20 cellular contexts compared by ENCODE assay signal in the genomic region with DNA sequence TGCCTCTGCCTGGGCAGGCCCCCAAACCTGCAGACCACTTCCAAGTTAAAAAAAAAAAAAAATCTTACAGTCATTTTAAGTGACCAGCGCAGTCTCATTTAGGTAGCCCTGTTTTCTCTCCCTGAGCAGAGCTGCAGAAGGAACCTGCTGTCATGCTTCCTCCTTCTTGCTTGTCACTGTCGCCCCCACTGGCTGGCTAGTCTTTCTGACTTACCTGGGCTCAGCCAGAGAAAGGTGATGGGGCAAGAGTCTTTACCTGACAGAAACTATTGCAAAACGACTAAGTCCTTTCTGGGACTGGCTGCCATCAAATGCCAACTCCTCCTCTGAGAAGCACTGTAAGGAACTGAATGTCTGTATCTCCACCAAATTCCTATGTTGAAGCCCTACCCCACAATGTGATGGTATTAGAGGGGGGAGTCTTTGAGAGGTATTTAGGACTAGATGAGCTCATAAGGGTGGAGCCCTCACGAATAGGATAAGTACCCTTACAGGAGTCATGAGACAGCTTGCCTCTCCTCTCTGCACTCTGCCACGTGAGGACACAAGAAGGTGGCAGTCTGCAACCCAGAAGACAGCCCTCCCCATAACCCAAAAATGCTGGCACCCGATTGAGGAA. TPM values are rescaled to one million over a fixed set of nuclear protein-coding genes. Genes with fewer than 3 reads are reported as not detected.
DNase-seq lines count a peak whose midpoint lies in the region; TF ChIP-seq lines count a peak whose summit lies in the region.
"Had no signal": no experiment of that assay in that cellular context is flagged by ENCODE, and none has a peak within 500 bp of the region (broad histone marks: within the 10 kb centered on the region; RNA-seq: fewer than 3 reads in every experiment).

No MANE protein-coding gene starts in this region.

- peak; percentile 3 for DNase-seq in MCF 10A (ENCODE audit: unreplicated experiment)
- no peak for DNase-seq in breast epithelium (ENCODE audit: low spot score in 2 of 2)
- no peak for DNase-seq in WERI-Rb-1
- DNase-seq in iPS-NIHi7 (ENCODE audit: extremely low spot score), result peak; percentile 53
- DNase-seq in activated T-helper 2 cell treated with anti-CD3 and anti-CD28 coated beads, Interferon-gamma antibody, Interleukin-2, Interleukin-4, amounts not matched to agents 10 μg/mL and 5 μg/mL and 100 μg/mL, durations not matched to agents 14 hours and 24 hours and 36 hours (ENCODE audit: low spot score), result no peak
- no peak for DNase-seq in SW480 (ENCODE audit: low spot score)
- DNase-seq in NCI-H446 treated with DMSO at 0.1 percent for 48 hours (lab: John Stamatoyannopoulos, UW), result no peak
- DNase-seq: BE2C; CD4-positive, alpha-beta T cell; DMS153; GDM1; KG1; NCI-H1417; NCI-H187 treated with DMSO at 0.1 percent for 48 hours; NCI-H2171; NCI-H69; NK-92 treated with Interleukin-12 subunit alpha and Interleukin-12 subunit beta, amount 100 ng/mL, for 24 hours; OCI-M1; SHP77 treated with DMSO at 0.1 percent for 48 hours; SK-N-SH had no signal

- H3K36me3 ChIP-seq in breast epithelium (no peaks in the 10 kb centered on the region), WERI-Rb-1 (no peaks in the 10 kb centered on the region)
- H3K36me3 ChIP-seq: BE2C had no signal

- no peaks in the 10 kb centered on the region for H3K36me3 Mint-ChIP-seq in MCF 10A (ENCODE audit: insufficient read depth, unreplicated experiment)
- no peaks in the 10 kb centered on the region for H3K36me3 Mint-ChIP-seq in activated T-helper 2 cell treated with anti-CD3 and anti-CD28 coated beads, Interferon-gamma antibody, Interleukin-2, Interleukin-4, amounts not matched to agents 10 μg/mL and 5 μg/mL and 100 μg/mL, durations not matched to agents 14 hours and 24 hours and 36 hours (ENCODE audit: low read depth)

- H3K4me1 Mint-ChIP-seq in MCF 10A (ENCODE audit: insufficient read depth, unreplicated experiment), result no peaks in the 10 kb centered on the region
- peaks cover 14% of the 10 kb centered on the region for H3K4me1 Mint-ChIP-seq in activated T-helper 2 cell treated with anti-CD3 and anti-CD28 coated beads, Interferon-gamma antibody, Interleukin-2, Interleukin-4, amounts not matched to agents 10 μg/mL and 5 μg/mL and 100 μg/mL, durations not matched to agents 14 hours and 24 hours and 36 hours (ENCODE audit: low read depth)

- no peaks in the 10 kb centered on the region for H3K9me3 ChIP-seq in breast epithelium
- H3K9me3 ChIP-seq in WERI-Rb-1 (ENCODE audit: severe bottlenecking), result no peaks in the 10 kb centered on the region
- H3K9me3 ChIP-seq: BE2C, SK-N-SH had no signal

- intact Hi-C loops in MCF 10A (cut with micrococcal nuclease), result no loop called here
- intact Hi-C loops in breast epithelium (cut with DNase I; ENCODE audit: low total_unique reads), result no loop called here
- intact Hi-C loops in activated T-helper 2 cell treated with anti-CD3 and anti-CD28 coated beads, Interferon-gamma antibody, Interleukin-2, Interleukin-4, amounts not matched to agents 10 μg/mL and 5 μg/mL and 100 μg/mL, durations not matched to agents 14 hours and 24 hours and 36 hours (cut with micrococcal nuclease), result no loop called here

- no peaks in the 10 kb centered on the region for H3K4me1 ChIP-seq in breast epithelium

- no TSS peak for BruUV-seq in MCF 10A (replicated peaks; lab: Mats Ljungman, UMichigan)

- H3K9me3 Mint-ChIP-seq in MCF 10A (ENCODE audit: unreplicated experiment), result no peaks in the 10 kb centered on the region
- no peaks in the 10 kb centered on the region for H3K9me3 Mint-ChIP-seq in activated T-helper 2 cell treated with anti-CD3 and anti-CD28 coated beads, Interferon-gamma antibody, Interleukin-2, Interleukin-4, amounts not matched to agents 10 μg/mL and 5 μg/mL and 100 μg/mL, durations not matched to agents 14 hours and 24 hours and 36 hours

- no peak overlapping the region for H3K27ac ChIP-seq in breast epithelium
- H3K27ac ChIP-seq in WERI-Rb-1, result no peak overlapping the region

- H3K27me3 ChIP-seq in breast epithelium (peaks cover 0 to 4% of the 10 kb centered on the region in 2 donors), WERI-Rb-1 (ENCODE audit: insufficient read depth, low read depth, severe bottlenecking) (no peaks in the 10 kb centered on the region)
- H3K27me3 ChIP-seq: BE2C had no signal

- no peak for TF ChIP-seq POLR2A in breast epithelium (IDR thresholded peaks at IDR 0.05)

- TF ChIP-seq CTCF in MCF 10A (IDR thresholded peaks at IDR 0.05; ENCODE audit: unreplicated experiment) (no peak), breast epithelium (IDR thresholded peaks at IDR 0.05) (no peak), WERI-Rb-1 (IDR thresholded peaks at IDR 0.05; ENCODE audit: low read depth, low read length) (0 out of 2 replicates have a peak, but pooled peaks have one; percentile 15)

- H3K27me3 Mint-ChIP-seq in MCF 10A (ENCODE audit: insufficient read depth, unreplicated experiment), result peaks cover 39% of the 10 kb centered on the region
- H3K27me3 Mint-ChIP-seq in activated T-helper 2 cell treated with anti-CD3 and anti-CD28 coated beads, Interferon-gamma antibody, Interleukin-2, Interleukin-4, amounts not matched to agents 10 μg/mL and 5 μg/mL and 100 μg/mL, durations not matched to agents 14 hours and 24 hours and 36 hours (ENCODE audit: low read depth), result peaks cover 67% of the 10 kb centered on the region

- POLR2A ChIA-PET in MCF 10A (lab: Yijun Ruan, JAX), result no interaction called here

- no peak overlapping the region for H3K4me3 Mint-ChIP-seq in MCF 10A (ENCODE audit: unreplicated experiment)
- H3K4me3 Mint-ChIP-seq in activated T-helper 2 cell treated with anti-CD3 and anti-CD28 coated beads, Interferon-gamma antibody, Interleukin-2, Interleukin-4, amounts not matched to agents 10 μg/mL and 5 μg/mL and 100 μg/mL, durations not matched to agents 14 hours and 24 hours and 36 hours (ENCODE audit: low read depth), result no peak overlapping the region
- H3K4me3 Mint-ChIP-seq: CD4-positive, alpha-beta T cell had no signal

- CTCF ChIA-PET in MCF 10A (lab: Yijun Ruan, JAX), result interaction anchor here (0.7 kb wide), 1 partner anchor 37 kb away, joined by 3 read pairs; no protein-coding TSS in a partner anchor

- H3K4me3 ChIP-seq in breast epithelium (no peak overlapping the region), WERI-Rb-1 (ENCODE audit: low read depth, low read length) (no peak overlapping the region)

- no peak overlapping the region for H3K27ac Mint-ChIP-seq in MCF 10A (ENCODE audit: low read depth, unreplicated experiment)
- H3K27ac Mint-ChIP-seq in activated T-helper 2 cell treated with anti-CD3 and anti-CD28 coated beads, Interferon-gamma antibody, Interleukin-2, Interleukin-4, amounts not matched to agents 10 μg/mL and 5 μg/mL and 100 μg/mL, durations not matched to agents 14 hours and 24 hours and 36 hours, result no peak overlapping the region
- H3K27ac Mint-ChIP-seq: CD4-positive, alpha-beta T cell had no signal

RNA-seq across cellular contexts. Expression of a gene that starts 58.4 kb away (rescaled TPM):
- total RNA-seq in MCF 10A (2022) (0.02 and 0.32 TPM in 2 replicates), breast epithelium (1 to 10 TPM; 1.0 to 6.7 (median 2.3) TPM)
- not detected in 2 replicates for total RNA-seq in activated T-helper 2 cell treated with anti-CD3 and anti-CD28 coated beads, Interferon-gamma antibody, Interleukin-2, Interleukin-4, amounts not matched to agents 10 μg/mL and 5 μg/mL and 100 μg/mL, durations not matched to agents 14 hours and 24 hours and 36 hours
- total RNA-seq: CD4-positive, alpha-beta T cell had no signal

Comparison
In these comparisons a context has a peak if more than half of its experiments do, and no peak if none do; other contexts are left out.
1. DNase-seq: peak in MCF 10A (single experiment) and iPS-NIHi7 (single experiment); none in breast epithelium (0 of 2), WERI-Rb-1 (single experiment), activated T-helper 2 cell treated with anti-CD3 and anti-CD28 coated beads, Interferon-gamma antibody, Interleukin-2, Interleukin-4, amounts not matched to agents 10 μg/mL and 5 μg/mL and 100 μg/mL, durations not matched to agents 14 hours and 24 hours and 36 hours (single experiment), SW480 (single experiment) and NCI-H446 treated with DMSO at 0.1 percent for 48 hours (single experiment).